33 cellular contexts compared by ENCODE assay signal in genomic region chr16:48948911-48949310, GRCh38.
DNase-seq lines count a peak whose midpoint lies in the region; ATAC-seq and TF ChIP-seq lines count a peak whose summit lies in the region.
"Had no signal": no experiment of that assay in that cellular context is flagged by ENCODE, and none has a peak within 500 bp of the region (broad histone marks: within the 10 kb centered on the region; RNA-seq: fewer than 3 reads in every experiment).

No MANE protein-coding gene starts in this region.

- H3K56ac ChIP-seq in H9 (ENCODE audit: insufficient read length, low read depth, low read length): no peak overlapping the region

- H3K18ac ChIP-seq in H9 (ENCODE audit: insufficient read length, low read depth, low read length): no peak overlapping the region

- no peak overlapping the region for H3T11ph ChIP-seq in H9 (ENCODE audit: low read length)

- ATAC-seq in HG02840 (IDR thresholded peaks at IDR 0.05; ENCODE audit: low FRiP score, unreplicated experiment) (no peak), HG03196 (IDR thresholded peaks at IDR 0.05; ENCODE audit: unreplicated experiment) (no peak)
- ATAC-seq: CD8-positive, alpha-beta T cell had no signal

- no peak overlapping the region for H3K4me2 ChIP-seq in H9 (ENCODE audit: insufficient read depth, insufficient read length, low read length)
- H3K4me2 ChIP-seq: A549, BLaER1 had no signal

- no peak overlapping the region for H3K9ac ChIP-seq in H9 (ENCODE audit: extremely low read depth, insufficient read length, low read length)
- H3K9ac ChIP-seq: BLaER1; BLaER1 treated with 17β-estradiol and CSF1 and Interleukin-3, amounts not matched to agents 10 nM and 100 nM had no signal

- peaks cover 0 to 5% (median 2%) of the 10 kb centered on the region in 3 experiments; a peak in 2 of 7 replicates for H3K36me3 Mint-ChIP-seq in H9 (ENCODE audit: insufficient read depth in 1 of 3, low read depth in 3 of 3)
- H3K36me3 Mint-ChIP-seq: CD14-positive monocyte; CD4-positive, alpha-beta memory T cell; CD4-positive, CD25-positive, alpha-beta regulatory T cell; CD8-positive, alpha-beta memory T cell; CD8-positive, alpha-beta T cell had no signal

- H3K79me1 ChIP-seq in H9 (ENCODE audit: insufficient read depth, low read depth, low read length, poor library complexity, severe bottlenecking): no peaks in the 10 kb centered on the region

- H3K9me3 ChIP-seq in H9 (ENCODE audit: control insufficient read depth, low read depth, low read length) (no peaks in the 10 kb centered on the region), sigmoid colon (no peaks in the 10 kb centered on the region)
- H3K9me3 ChIP-seq: A549, BE2C, BLaER1, Caco-2 had no signal

- H3K9me3 Mint-ChIP-seq in H9: peaks cover 4 to 8% of the 10 kb centered on the region in 2 experiments; a peak in 4 of 5 replicates
- H3K9me3 Mint-ChIP-seq: CD8-positive, alpha-beta T cell had no signal

- no peaks in the 10 kb centered on the region for H3K36me3 ChIP-seq in sigmoid colon
- H3K36me3 ChIP-seq: BE2C; BLaER1; BLaER1 treated with 17β-estradiol and CSF1 and Interleukin-3, amounts not matched to agents 10 nM and 100 nM had no signal

- no peak overlapping the region for H3K4ac ChIP-seq in H9 (ENCODE audit: low read depth, low read length)

- no peaks in the 10 kb centered on the region; the same call in none of the 2 replicates for H3K27me3 Mint-ChIP-seq in H9 (ENCODE audit: low read depth)
- H3K27me3 Mint-ChIP-seq: B cell; CD4-positive, alpha-beta memory T cell; CD4-positive, alpha-beta T cell; CD8-positive, alpha-beta memory T cell had no signal

- DNase-seq in H9 (no peak), M059J (ENCODE audit: low read depth) (peak; percentile 65), myocyte (ENCODE audit: low read depth) (peak; percentile 39), sigmoid colon (no peak), NCI-H2029 treated with DMSO at 0.1 percent for 48 hours (lab: John Stamatoyannopoulos, UW) (no peak), dermis blood vessel endothelial cell (no peak)
- DNase-seq: 8988T; AML-193; BE2C; C1 segment of cervical spinal cord; Caco-2; Calu3; CD4-positive, alpha-beta memory T cell; CD4-positive, alpha-beta T cell; CD4-positive, CD25-positive, alpha-beta regulatory T cell; CD8-positive, alpha-beta memory T cell; CD8-positive, alpha-beta T cell; COR-L47; DMS 273 treated with DMSO at 0.1 percent for 48 hours; DMS153; DMS53; DMS79; DMS79 treated with DMSO at 0.1 percent for 48 hours; DND-41 had no signal

- H3K27ac Mint-ChIP-seq in H9: no peak overlapping the region
- H3K27ac Mint-ChIP-seq: B cell; CD4-positive, alpha-beta memory T cell; CD4-positive, alpha-beta T cell; CD4-positive, CD25-positive, alpha-beta regulatory T cell; CD8-positive, alpha-beta memory T cell; CD8-positive, alpha-beta T cell had no signal

- TF ChIP-seq CTCF in H9 (conservative IDR thresholded peaks at IDR 0.05): no peak
- no peak for TF ChIP-seq CTCF in sigmoid colon (IDR thresholded peaks at IDR 0.05)

- H3K4me3 Mint-ChIP-seq in H9: no peak overlapping the region
- H3K4me3 Mint-ChIP-seq: B cell; CD14-positive monocyte; CD4-positive, alpha-beta memory T cell; CD4-positive, alpha-beta T cell; CD4-positive, CD25-positive, alpha-beta regulatory T cell; CD8-positive, alpha-beta memory T cell; CD8-positive, alpha-beta T cell had no signal

- H4K20me1 ChIP-seq in H9 (ENCODE audit: control insufficient read depth, insufficient read depth, insufficient read length): no peaks in the 10 kb centered on the region
- H4K20me1 ChIP-seq: BLaER1; BLaER1 treated with 17β-estradiol and CSF1 and Interleukin-3, amounts not matched to agents 10 nM and 100 nM had no signal

- H3K4me1 Mint-ChIP-seq in H9: no peaks in the 10 kb centered on the region
- H3K4me1 Mint-ChIP-seq: B cell; CD14-positive monocyte; CD4-positive, alpha-beta memory T cell; CD4-positive, CD25-positive, alpha-beta regulatory T cell; CD8-positive, alpha-beta memory T cell had no signal

- H3K27ac ChIP-seq in H9 (ENCODE audit: insufficient read length, low read depth, low read length): no peak overlapping the region
- H3K27ac ChIP-seq in sigmoid colon: peak overlapping the region in 3 of 4 donors; percentile 63 to 82 (median 81)
- H3K27ac ChIP-seq: 22Rv1; A549; BLaER1; BLaER1 treated with 17β-estradiol and CSF1 and Interleukin-3, amounts not matched to agents 10 nM and 100 nM; C4-2B had no signal

- H4K91ac ChIP-seq in H9 (ENCODE audit: insufficient read length, low read depth, low read length): no peak overlapping the region

- TF ChIP-seq POLR2A in sigmoid colon (IDR thresholded peaks at IDR 0.05): no peak

- no peak overlapping the region for H2BK15ac ChIP-seq in H9 (ENCODE audit: low read depth, low read length)

- H3K79me2 ChIP-seq in H9 (ENCODE audit: insufficient read depth, low read length): no peaks in the 10 kb centered on the region

- no peak overlapping the region for H2AFZ ChIP-seq in H9 (ENCODE audit: low read length)

- no peak overlapping the region for H2BK5ac ChIP-seq in H9 (ENCODE audit: insufficient read length, low read length)

- H3K27me3 ChIP-seq in H9 (ENCODE audit: insufficient read depth, low read length) (no peaks in the 10 kb centered on the region), sigmoid colon (no peaks in the 10 kb centered on the region)
- H3K27me3 ChIP-seq: BE2C; BLaER1; BLaER1 treated with 17β-estradiol and CSF1 and Interleukin-3, amounts not matched to agents 10 nM and 100 nM had no signal

- TF ChIP-seq EP300 in sigmoid colon (IDR thresholded peaks at IDR 0.05): no peak

- H3K23me2 ChIP-seq in H9 (ENCODE audit: insufficient read length, low read depth, low read length, poor library complexity, severe bottlenecking): no peaks in the 10 kb centered on the region

- no peak overlapping the region for H3K14ac ChIP-seq in H9 (ENCODE audit: insufficient read depth, low read length)

- H4K5ac ChIP-seq in H9 (ENCODE audit: insufficient read length, low read depth, low read length): no peak overlapping the region

- H2BK20ac ChIP-seq in H9 (ENCODE audit: low read depth, low read length, poor library complexity, severe bottlenecking): no peak overlapping the region

- H4K8ac ChIP-seq in H9 (replicated peaks; ENCODE audit: insufficient read length, low read depth, low read length): no peak overlapping the region

- H2BK120ac ChIP-seq in H9 (ENCODE audit: low read depth, low read length, poor library complexity, severe bottlenecking): peak overlapping the region; percentile 69

- intact Hi-C loops in sigmoid colon (cut with DNase I): loop anchor here (2.0 to 10.0 kb wide), 2 partner anchors 50 to 336 kb away; partner anchors contain the start of gene CBLN1

- no peak overlapping the region for H3K4me3 ChIP-seq in sigmoid colon
- H3K4me3 ChIP-seq: A549; BLaER1; BLaER1 treated with 17β-estradiol and CSF1 and Interleukin-3, amounts not matched to agents 10 nM and 100 nM had no signal

- WGBS in H9 (ENCODE audit: extremely low coverage, insufficient read length, low lambda C conversion rate): no CpG with 5 or more reads among the region's 3 CpGs
- WGBS in sigmoid colon, 2 donors: 62 to 72% methylated on average over 3 of the region's 3 CpGs

- H3K4me1 ChIP-seq in H9 (ENCODE audit: insufficient read depth, low read length) (no peaks in the 10 kb centered on the region), sigmoid colon (peaks cover 0 to 58% (median 44%) of the 10 kb centered on the region in 4 donors)
- H3K4me1 ChIP-seq: A549, BE2C, BLaER1, Caco-2 had no signal

- no peak overlapping the region for H2BK12ac ChIP-seq in H9 (ENCODE audit: insufficient read length, low read depth, low read length)

- no peak overlapping the region for H3K23ac ChIP-seq in H9 (ENCODE audit: insufficient read length, low read depth, low read length)

- H2AK5ac ChIP-seq in H9 (ENCODE audit: insufficient read length, low read length): no peak overlapping the region

Comparison
In these comparisons a context has a peak if more than half of its experiments do, and no peak if none do; other contexts are left out.
1. DNase-seq: peak in M059J (single experiment) and myocyte (single experiment); none in H9 (single experiment), sigmoid colon (single experiment), NCI-H2029 treated with DMSO at 0.1 percent for 48 hours (single experiment) and dermis blood vessel endothelial cell (single experiment).